ENCODE assay signal across 8 cellular contexts in the genomic region with DNA sequence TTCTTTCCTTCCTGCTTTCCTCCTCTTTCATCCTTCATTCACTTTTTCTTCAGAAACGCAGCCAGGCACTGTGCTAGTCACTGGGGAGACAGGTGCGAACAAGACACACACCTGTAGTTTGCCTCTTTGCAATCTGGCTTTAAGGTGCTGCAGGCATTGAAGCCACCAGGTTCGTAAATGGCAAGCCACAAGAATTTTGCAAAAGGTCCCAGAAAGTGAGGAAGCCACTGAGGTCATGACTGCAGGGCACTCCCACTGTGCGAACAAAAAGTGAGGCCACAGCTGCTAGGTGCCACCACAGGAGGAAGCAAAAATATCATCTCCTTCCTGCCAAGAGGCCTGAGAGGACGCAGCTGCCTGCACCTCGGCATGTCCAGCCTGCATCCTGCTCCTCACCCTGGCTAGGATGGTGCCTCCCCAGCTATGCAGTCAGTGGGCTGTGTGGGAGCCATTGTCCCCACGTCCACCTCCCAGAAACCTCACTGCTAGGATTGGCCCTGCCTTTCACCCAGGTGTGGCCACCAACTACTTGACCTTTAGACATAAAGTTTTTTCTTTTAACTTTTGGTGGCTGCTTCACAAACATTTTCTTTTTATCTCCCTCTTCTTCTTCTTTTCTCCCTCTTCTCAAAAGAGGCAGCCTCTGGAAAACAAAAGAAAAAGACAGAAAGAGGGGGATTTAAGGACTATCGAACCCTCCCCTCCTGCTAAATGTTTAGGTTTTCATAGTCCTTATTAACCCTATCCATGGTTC.
A peak's percentile ranks its signal among the peaks of the same experiment; 100 is the strongest.
DNase-seq lines count a peak whose midpoint lies in the region; ATAC-seq and TF ChIP-seq lines count a peak whose summit lies in the region.

No MANE protein-coding gene starts in this region.

- H3K4me1 ChIP-seq in RWPE2 (ENCODE audit: insufficient read depth, poor library complexity, severe bottlenecking) = peaks cover 13% of the 10 kb centered on the region
- H3K4me1 ChIP-seq in mammary epithelial cell (ENCODE audit: insufficient read depth, low read length) = no peaks in the 10 kb centered on the region

- intact Hi-C loops in activated naive CD4-positive, alpha-beta T cell treated with anti-CD3 and anti-CD28 coated beads for 36 hours (cut with micrococcal nuclease) = loop anchor here (5.0 kb wide), 1 partner anchor 197 kb away; no protein-coding TSS in a partner anchor
- intact Hi-C loops in sciatic nerve (cut with DNase I) (no loop called here), mammary epithelial cell (cut with micrococcal nuclease) (no loop called here)

- BruUV-seq in mammary epithelial cell (replicated peaks; lab: Mats Ljungman, UMichigan) = no TSS peak

- ATAC-seq in GM18858 (IDR thresholded peaks at IDR 0.05; ENCODE audit: unreplicated experiment) (peak; percentile 48), HG02981 (IDR thresholded peaks at IDR 0.05; ENCODE audit: unreplicated experiment) (peak; percentile 73), RWPE2 (ENCODE audit: low read depth) (no peak), sciatic nerve (peak; percentile 59)

- H3K27ac Mint-ChIP-seq in activated naive CD4-positive, alpha-beta T cell treated with anti-CD3 and anti-CD28 coated beads for 36 hours = peak overlapping the region; percentile 78

- H3K27me3 Mint-ChIP-seq in activated naive CD4-positive, alpha-beta T cell treated with anti-CD3 and anti-CD28 coated beads for 36 hours (ENCODE audit: low read depth) = no peaks in the 10 kb centered on the region

- no peak for TF ChIP-seq CTCF in RWPE2 (IDR thresholded peaks at IDR 0.05; ENCODE audit: poor library complexity, severe bottlenecking)
- TF ChIP-seq CTCF in mammary epithelial cell (conservative IDR thresholded peaks at IDR 0.05 in 1 of 2, IDR thresholded peaks at IDR 0.05 in 1 of 2; ENCODE audit: extremely low read depth in 1 of 2, insufficient read depth in 1 of 2, low read depth in 1 of 2, low read length in 2 of 2) = no peak

- H3K9ac ChIP-seq in mammary epithelial cell (ENCODE audit: insufficient read depth, low read length) = no peak overlapping the region

- H3K27me3 ChIP-seq in RWPE2 (ENCODE audit: insufficient read depth, poor library complexity, severe bottlenecking) (no peaks in the 10 kb centered on the region), mammary epithelial cell (ENCODE audit: insufficient read depth, low read length) (no peaks in the 10 kb centered on the region)

- H3K4me3 ChIP-seq in RWPE2 (ENCODE audit: severe bottlenecking) (no peak overlapping the region), mammary epithelial cell (replicated peaks in 1 of 3; ENCODE audit: insufficient read depth in 1 of 3, low read depth in 2 of 3, low read length in 3 of 3) (no peak overlapping the region)

- 0 out of 2 replicates have a peak, but pooled peaks cover 3% of the 10 kb centered on the region for H3K36me3 ChIP-seq in RWPE2 (ENCODE audit: low read depth)
- H3K36me3 ChIP-seq in mammary epithelial cell (ENCODE audit: insufficient read depth, low read length) = no peaks in the 10 kb centered on the region

- in situ Hi-C loops in mammary epithelial cell (cut with MboI; ENCODE audit: low sequenced_read_pairs in 2 of 2) = no loop called here

- H3K9me3 Mint-ChIP-seq in activated naive CD4-positive, alpha-beta T cell treated with anti-CD3 and anti-CD28 coated beads for 36 hours = no peaks in the 10 kb centered on the region

- no peaks in the 10 kb centered on the region for H4K20me1 ChIP-seq in mammary epithelial cell (ENCODE audit: insufficient read depth, low read length)

- H3K27ac ChIP-seq in RWPE2 (ENCODE audit: poor library complexity, severe bottlenecking) (peak overlapping the region; percentile 20), mammary epithelial cell (ENCODE audit: insufficient read depth, low read depth, low read length) (no peak overlapping the region)

- no peak overlapping the region for H2AFZ ChIP-seq in mammary epithelial cell (ENCODE audit: low read depth, low read length)

- H3K4me1 Mint-ChIP-seq in activated naive CD4-positive, alpha-beta T cell treated with anti-CD3 and anti-CD28 coated beads for 36 hours (ENCODE audit: low read depth) = peaks cover 73% of the 10 kb centered on the region

- no peak overlapping the region for H3K4me2 ChIP-seq in mammary epithelial cell (ENCODE audit: insufficient read depth, low read depth, low read length)

- no peaks in the 10 kb centered on the region for H3K79me2 ChIP-seq in mammary epithelial cell (ENCODE audit: insufficient read depth, low read length)

- dilution Hi-C loops in mammary epithelial cell (cut with HindIII; ENCODE audit: low sequenced_read_pairs) = loop anchor here (5.0 kb wide), 1 partner anchor 87 kb away; no protein-coding TSS in a partner anchor

- H3K36me3 Mint-ChIP-seq in activated naive CD4-positive, alpha-beta T cell treated with anti-CD3 and anti-CD28 coated beads for 36 hours (ENCODE audit: low read depth) = no peaks in the 10 kb centered on the region

- WGBS in mammary epithelial cell (ENCODE audit: low coverage, missing lambda C conversion rate) = 81% methylated on average over 8 of the region's 8 CpGs

- CTCF ChIA-PET in activated naive CD4-positive, alpha-beta T cell treated with anti-CD3 and anti-CD28 coated beads for 36 hours (lab: Charles Lee) = interaction anchor here (0.7 to 2.1 kb wide), 6 partner anchors 9 to 257 kb away, joined by 3 to 13 read pairs (median 4); no protein-coding TSS in a partner anchor
- CTCF ChIA-PET in mammary epithelial cell (lab: Charles Lee; ENCODE audit: low non-redundant PET) = no interaction called here

- DNase-seq in RWPE2 (ENCODE audit: low spot score) (no peak), sciatic nerve (ENCODE audit: low spot score) (no peak), kidney glomerular epithelial cell (lab: John Stamatoyannopoulos, UW) (no peak), NCI-H146 (lab: John Stamatoyannopoulos, UW) (no peak), mammary epithelial cell (no peak)
- DNase-seq in activated naive CD4-positive, alpha-beta T cell treated with anti-CD3 and anti-CD28 coated beads for 36 hours = peak; percentile 65

- H3K9me3 ChIP-seq in RWPE2 (ENCODE audit: severe bottlenecking) (no peaks in the 10 kb centered on the region), mammary epithelial cell (replicated peaks; ENCODE audit: insufficient read depth, low read length) (no peaks in the 10 kb centered on the region)

- H3K4me3 Mint-ChIP-seq in activated naive CD4-positive, alpha-beta T cell treated with anti-CD3 and anti-CD28 coated beads for 36 hours = peak overlapping the region; percentile 51
